In the genomic region with DNA sequence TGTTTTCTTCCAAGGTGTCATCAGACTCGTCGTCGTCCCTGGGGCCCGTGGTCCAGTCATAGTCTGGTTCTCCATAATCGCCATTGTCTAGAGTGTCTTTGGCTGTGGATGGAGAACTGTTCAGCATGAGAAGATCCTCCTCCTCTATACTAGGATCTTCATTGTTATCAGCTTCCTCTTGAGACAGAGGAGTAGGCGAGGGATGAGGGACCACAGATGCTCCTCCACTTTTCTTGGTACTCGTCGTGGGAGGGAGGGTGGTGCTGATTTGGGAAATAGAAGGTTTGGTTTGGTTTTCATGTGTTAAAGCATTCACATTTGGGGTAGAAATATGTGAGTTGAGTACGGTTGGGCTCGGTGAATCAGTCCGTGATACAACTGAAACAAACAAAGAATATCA, we compare ENCODE assay signal across 22 cellular contexts. TPM values are rescaled to one million over a fixed set of nuclear protein-coding genes. Genes with fewer than 3 reads are reported as not detected.
A peak's percentile ranks its signal among the peaks of the same experiment; 100 is the strongest.
DNase-seq lines count a peak whose midpoint lies in the region; ATAC-seq and TF ChIP-seq lines count a peak whose summit lies in the region.
"Had no signal": no experiment of that assay in that cellular context is flagged by ENCODE, and none has a peak within 500 bp of the region (broad histone marks: within the 10 kb centered on the region; RNA-seq: fewer than 3 reads in every experiment).

No MANE protein-coding gene starts in this region.

- in situ Hi-C loops in IMR-90 (cut with MboI; ENCODE audit: low sequenced_read_pairs), result no loop called here

- no peak for DNase-seq in activated naive CD4-positive, alpha-beta T cell treated with anti-CD3 and anti-CD28 coated beads, Interleukin-2, amount 10 ng/mL, durations not matched to agents 7 days and 5 days
- no peak for DNase-seq in activated naive CD4-positive, alpha-beta T cell (lab: John Stamatoyannopoulos, UW)
- DNase-seq in IMR-90 (no peak), CD1c-positive myeloid dendritic cell (ENCODE audit: extremely low spot score) (no peak)
- no peak for DNase-seq in activated naive CD8-positive, alpha-beta T cell treated with anti-CD3 and anti-CD28 coated beads, Interleukin-2, amount 50 U/mL, for 24 hours
- DNase-seq in stimulated activated CD8-positive, alpha-beta memory T cell treated with anti-CD3 and anti-CD28 coated beads, Interleukin-4, amount 100 ng/mL, for 48 hours, result peak; percentile 26
- no peak for DNase-seq in effector CD4-positive, alpha-beta T cell
- DNase-seq: activated gamma-delta T cell; DMS153; effector memory CD4-positive, alpha-beta T cell; esophagus squamous epithelium; islet precursor cell; KBM-7; NCI-H1436; NCI-H510A treated with DMSO at 0.1 percent for 48 hours; Peyer's patch; psoas muscle had no signal

- peaks cover 12% of the 10 kb centered on the region for H3K36me3 ChIP-seq in IMR-90 (ENCODE audit: control insufficient read depth, insufficient read depth, low read length)

- dilution Hi-C loops in IMR-90 (cut with HindIII; ENCODE audit: low sequenced_read_pairs, unreplicated experiment), result no loop called here

- no peak overlapping the region for H4K5ac ChIP-seq in IMR-90 (ENCODE audit: low read depth, low read length)

- WGBS in IMR-90 (ENCODE audit: extremely low coverage in 2 of 2, insufficient read length in 1 of 2), 2 experiments, result no CpG with 5 or more reads among the region's 11 CpGs

- no peak overlapping the region for H3K56ac ChIP-seq in IMR-90 (ENCODE audit: extremely low read depth, insufficient read depth, low read length)

- no peak overlapping the region for H4K8ac ChIP-seq in IMR-90 (ENCODE audit: low read depth in 2 of 2, low read length in 2 of 2)

- H3K9ac ChIP-seq in IMR-90 (ENCODE audit: low read depth, low read length), result no peak overlapping the region

- peaks cover 43% of the 10 kb centered on the region for H3K4me1 Mint-ChIP-seq in activated naive CD4-positive, alpha-beta T cell treated with anti-CD3 and anti-CD28 coated beads, Interleukin-2, amount 10 ng/mL, durations not matched to agents 7 days and 5 days
- peaks cover 61% of the 10 kb centered on the region for H3K4me1 Mint-ChIP-seq in activated naive CD8-positive, alpha-beta T cell treated with anti-CD3 and anti-CD28 coated beads, Interleukin-2, amount 50 U/mL, for 24 hours

- TSS peak; percentile 54 for BruUV-seq in IMR-90 (replicated peaks; lab: Mats Ljungman, UMichigan)

- peaks cover 3% of the 10 kb centered on the region; the same call in 1 of the 2 replicates for H3K4me1 ChIP-seq in IMR-90 (ENCODE audit: control insufficient read depth, insufficient read depth, low read length)
- H3K4me1 ChIP-seq: esophagus squamous epithelium had no signal

- no peak for TF ChIP-seq CTCF in IMR-90 (conservative IDR thresholded peaks at IDR 0.05; ENCODE audit: low read depth, low read length)

- H3K4ac ChIP-seq in IMR-90 (ENCODE audit: low read depth, low read length), result no peak overlapping the region

- no peak for TF ChIP-seq POLR2A in IMR-90 (IDR thresholded peaks at IDR 0.05; ENCODE audit: low read depth, low read length)

- H3K9me1 ChIP-seq in IMR-90 (ENCODE audit: insufficient read depth, low read length), result no peaks in the 10 kb centered on the region; the same call in 1 of the 2 replicates

- H3K9me3 Mint-ChIP-seq in activated naive CD4-positive, alpha-beta T cell treated with anti-CD3 and anti-CD28 coated beads, Interleukin-2, amount 10 ng/mL, durations not matched to agents 7 days and 5 days, result no peaks in the 10 kb centered on the region
- no peaks in the 10 kb centered on the region for H3K9me3 Mint-ChIP-seq in activated naive CD8-positive, alpha-beta T cell treated with anti-CD3 and anti-CD28 coated beads, Interleukin-2, amount 50 U/mL, for 24 hours

- H3K14ac ChIP-seq in IMR-90 (replicated peaks; ENCODE audit: low read depth, low read length), result no peak overlapping the region

- POLR2A ChIA-PET in IMR-90 (lab: Charles Lee; ENCODE audit: unreplicated experiment), result no interaction called here

- H3K27ac Mint-ChIP-seq in activated naive CD4-positive, alpha-beta T cell treated with anti-CD3 and anti-CD28 coated beads, Interleukin-2, amount 10 ng/mL, durations not matched to agents 7 days and 5 days, result peak overlapping the region; percentile 21
- peak overlapping the region; percentile 77 for H3K27ac Mint-ChIP-seq in activated naive CD8-positive, alpha-beta T cell treated with anti-CD3 and anti-CD28 coated beads, Interleukin-2, amount 50 U/mL, for 24 hours

- H2AK9ac ChIP-seq in IMR-90 (replicated peaks; ENCODE audit: low read depth, low read length, poor library complexity), result no peak overlapping the region

- no peak overlapping the region; the same call in 1 of the 2 replicates for H3K23ac ChIP-seq in IMR-90 (ENCODE audit: low read depth, low read length)

- H3K27me3 ChIP-seq in IMR-90 (ENCODE audit: control insufficient read depth, insufficient read depth, low read length), result no peaks in the 10 kb centered on the region
- H3K27me3 ChIP-seq: esophagus squamous epithelium, gastroesophageal sphincter, neutrophil, Peyer's patch had no signal

- ATAC-seq in IMR-90 (ENCODE audit: low read depth) (no peak), GM19397 (IDR thresholded peaks at IDR 0.05; ENCODE audit: unreplicated experiment) (no peak)
- ATAC-seq in activated naive CD8-positive, alpha-beta T cell treated with anti-CD3 and anti-CD28 coated beads, Interleukin-2, amount 50 U/mL, for 24 hours, result no peak
- ATAC-seq: gastroesophageal sphincter, HCT116, psoas muscle had no signal

- H2BK120ac ChIP-seq in IMR-90 (ENCODE audit: low read depth, low read length), result no peak overlapping the region

- H3K27me3 Mint-ChIP-seq in activated naive CD4-positive, alpha-beta T cell treated with anti-CD3 and anti-CD28 coated beads, Interleukin-2, amount 10 ng/mL, durations not matched to agents 7 days and 5 days, result no peaks in the 10 kb centered on the region
- H3K27me3 Mint-ChIP-seq in activated naive CD8-positive, alpha-beta T cell treated with anti-CD3 and anti-CD28 coated beads, Interleukin-2, amount 50 U/mL, for 24 hours, result no peaks in the 10 kb centered on the region

- no peak overlapping the region for H3K18ac ChIP-seq in IMR-90 (ENCODE audit: low read depth, low read length)

- H3K9me3 ChIP-seq in IMR-90 (ENCODE audit: control insufficient read depth, insufficient read depth, low read length), result peaks cover 2% of the 10 kb centered on the region; the same call in 1 of the 2 replicates
- H3K9me3 ChIP-seq: esophagus squamous epithelium, gastroesophageal sphincter, neutrophil, Peyer's patch had no signal

- no peak overlapping the region for H3K4me3 ChIP-seq in IMR-90 (ENCODE audit: insufficient read depth, low read depth, low read length)
- H3K4me3 ChIP-seq: esophagus squamous epithelium, gastroesophageal sphincter, Peyer's patch, psoas muscle had no signal

- H4K91ac ChIP-seq in IMR-90 (ENCODE audit: insufficient read depth, low read depth, low read length), result no peak overlapping the region

- H2AFZ ChIP-seq in IMR-90 (replicated peaks; ENCODE audit: low read length, poor library complexity), result no peak overlapping the region

- H2BK5ac ChIP-seq in IMR-90 (ENCODE audit: low read depth, low read length, poor library complexity, severe bottlenecking), result no peak overlapping the region

- intact Hi-C loops in IMR-90 (cut with micrococcal nuclease), result no loop called here

- no peak overlapping the region for H2BK20ac ChIP-seq in IMR-90 (ENCODE audit: low read depth, low read length)

- no peak overlapping the region for H3K27ac ChIP-seq in IMR-90 (ENCODE audit: insufficient read depth, low read length)
- H3K27ac ChIP-seq: C4-2B, esophagus squamous epithelium, gastroesophageal sphincter, neutrophil, Peyer's patch, psoas muscle had no signal

- H3K4me3 Mint-ChIP-seq in activated naive CD4-positive, alpha-beta T cell treated with anti-CD3 and anti-CD28 coated beads, Interleukin-2, amount 10 ng/mL, durations not matched to agents 7 days and 5 days, result no peak overlapping the region
- H3K4me3 Mint-ChIP-seq in activated naive CD8-positive, alpha-beta T cell treated with anti-CD3 and anti-CD28 coated beads, Interleukin-2, amount 50 U/mL, for 24 hours, result peak overlapping the region; percentile 58

- peaks cover 13% of the 10 kb centered on the region; the same call in 1 of the 2 replicates for H4K20me1 ChIP-seq in IMR-90 (ENCODE audit: insufficient read depth, low read length)

- H2BK15ac ChIP-seq in IMR-90 (ENCODE audit: low read depth, low read length), result no peak overlapping the region

- TF ChIP-seq RAD21 in IMR-90 (IDR thresholded peaks at IDR 0.05; ENCODE audit: low read length), result no peak

- no peak overlapping the region for H3K4me2 ChIP-seq in IMR-90 (ENCODE audit: low read depth, low read length)

- H3K36me3 Mint-ChIP-seq in activated naive CD4-positive, alpha-beta T cell treated with anti-CD3 and anti-CD28 coated beads, Interleukin-2, amount 10 ng/mL, durations not matched to agents 7 days and 5 days, result peaks cover 50% of the 10 kb centered on the region
- peaks cover 62% of the 10 kb centered on the region for H3K36me3 Mint-ChIP-seq in activated naive CD8-positive, alpha-beta T cell treated with anti-CD3 and anti-CD28 coated beads, Interleukin-2, amount 50 U/mL, for 24 hours (ENCODE audit: low read depth)

- peaks cover 26 to 51% of the 10 kb centered on the region in 2 experiments for H3K79me1 ChIP-seq in IMR-90 (ENCODE audit: low read depth in 1 of 2, low read length in 2 of 2)

- no peak overlapping the region for H2AK5ac ChIP-seq in IMR-90 (ENCODE audit: low read depth, low read length)

- CTCF ChIA-PET in activated naive CD4-positive, alpha-beta T cell treated with anti-CD3 and anti-CD28 coated beads, Interleukin-2, amount 10 ng/mL, durations not matched to agents 7 days and 5 days (lab: Charles Lee), result interaction anchor here (1.0 kb wide), 1 partner anchor 90 kb away, joined by 3 read pairs; no protein-coding TSS in a partner anchor
- CTCF ChIA-PET in IMR-90 (lab: Yijun Ruan, JAX), result no interaction called here

TF ChIP-seq in IMR-90, 13 proteins besides CTCF, POLR2A, EP300 and RAD21:
- TF ChIP-seq, protein P1, sequence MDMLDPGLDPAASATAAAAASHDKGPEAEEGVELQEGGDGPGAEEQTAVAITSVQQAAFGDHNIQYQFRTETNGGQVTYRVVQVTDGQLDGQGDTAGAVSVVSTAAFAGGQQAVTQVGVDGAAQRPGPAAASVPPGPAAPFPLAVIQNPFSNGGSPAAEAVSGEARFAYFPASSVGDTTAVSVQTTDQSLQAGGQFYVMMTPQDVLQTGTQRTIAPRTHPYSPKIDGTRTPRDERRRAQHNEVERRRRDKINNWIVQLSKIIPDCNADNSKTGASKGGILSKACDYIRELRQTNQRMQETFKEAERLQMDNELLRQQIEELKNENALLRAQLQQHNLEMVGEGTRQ (IDR thresholded peaks at IDR 0.05; ENCODE audit: low read depth, low read length), result no peak

RNA-seq across cellular contexts. Expression of gene C5orf15, which starts 8.8 kb away (rescaled TPM):
- total RNA-seq in IMR-90 (2012; rRNA removed), result 35.1 and 54.2 TPM in 2 replicates
- polyA plus RNA-seq in IMR-90 (2012; rRNA removed), result 64.5 and 73.5 TPM in 2 replicates
- polyA plus RNA-seq in IMR-90 (2012; cell fraction: cytosol; rRNA removed), result 35.0 and 205 TPM in 2 replicates
- polyA plus RNA-seq in IMR-90 (2012; cell fraction: nucleus; rRNA removed; ENCODE audit: low replicate concordance), result 37.9 and 38.3 TPM in 2 replicates

RNA-seq across cellular contexts. Expression of gene VDAC1, which starts 45.1 kb away (rescaled TPM):
- 365 and 423 TPM in 2 replicates for total RNA-seq in IMR-90 (2012; rRNA removed)
- 242 and 289 TPM in 2 replicates for polyA plus RNA-seq in IMR-90 (2012; rRNA removed)
- 103 and 148 TPM in 2 replicates for polyA plus RNA-seq in IMR-90 (2012; cell fraction: cytosol; rRNA removed)
- 46.1 and 144 TPM in 2 replicates for polyA plus RNA-seq in IMR-90 (2012; cell fraction: nucleus; rRNA removed; ENCODE audit: low replicate concordance)
